In the genomic region with DNA sequence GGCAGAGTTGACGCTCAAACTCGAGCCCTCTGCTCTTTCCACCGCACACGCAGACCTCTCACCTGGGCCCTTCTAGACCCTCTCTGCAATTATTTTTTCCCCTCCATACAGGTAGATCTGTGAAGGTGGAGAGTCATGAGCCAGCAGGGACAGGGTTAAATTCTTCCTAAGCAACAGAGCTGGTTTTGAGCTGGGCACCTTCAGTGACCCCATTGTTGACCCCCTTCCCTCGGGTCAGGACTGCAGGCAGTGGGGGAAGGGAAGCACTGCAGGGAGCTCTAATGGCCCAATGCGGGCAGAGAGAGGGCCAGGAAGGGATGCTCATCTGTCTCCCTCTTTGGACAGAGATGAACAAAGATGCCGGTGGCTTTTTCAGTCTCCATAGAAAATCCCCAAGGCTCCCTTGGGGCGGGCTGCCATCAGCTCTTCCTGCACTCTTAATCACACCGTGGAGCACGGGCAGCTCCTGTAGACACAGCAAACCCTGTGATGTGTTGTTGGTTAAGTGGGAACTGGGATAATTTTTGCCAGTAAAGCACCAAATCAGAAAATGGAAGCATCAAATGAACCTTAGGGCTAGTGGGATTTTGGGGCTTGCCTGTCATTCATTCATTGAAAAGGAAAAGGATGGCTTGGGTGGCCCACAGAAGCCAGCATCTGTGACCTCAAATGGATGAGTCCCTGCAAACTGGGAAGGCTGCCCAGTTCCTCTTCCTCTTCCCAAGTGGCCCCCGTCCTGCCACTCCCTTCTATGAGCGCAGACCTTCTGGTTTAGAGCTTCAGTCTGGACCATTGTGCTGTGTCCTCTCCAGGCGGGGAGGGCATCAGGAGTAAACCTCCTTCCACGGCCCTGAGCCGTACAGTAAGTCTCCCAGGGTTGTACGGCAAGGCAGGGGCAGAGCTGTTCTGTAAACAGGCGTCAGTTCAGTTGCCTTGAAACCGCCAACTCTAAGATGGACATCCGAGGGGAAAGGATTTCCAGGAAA, we compare ENCODE assay signal across 18 cellular contexts. TPM values are rescaled to one million over a fixed set of nuclear protein-coding genes. Genes with fewer than 3 reads are reported as not detected.
DNase-seq lines count a peak whose midpoint lies in the region; ATAC-seq, FAIRE-seq and TF ChIP-seq lines count a peak whose summit lies in the region.
"Had no signal": no experiment of that assay in that cellular context is flagged by ENCODE, and none has a peak within 500 bp of the region (broad histone marks: within the 10 kb centered on the region; RNA-seq: fewer than 3 reads in every experiment).

No MANE protein-coding gene starts in this region.

- no peak overlapping the region for H2AFZ ChIP-seq in HepG2 (ENCODE audit: low read length)

- peaks cover 60% of the 10 kb centered on the region for H3K4me1 ChIP-seq in ectodermal cell (ENCODE audit: control insufficient read depth, insufficient read depth, low read length)
- peaks cover 84% of the 10 kb centered on the region for H3K4me1 ChIP-seq in HepG2 (ENCODE audit: insufficient read depth, low read length)

- TF ChIP-seq POLR2A in HepG2 (IDR thresholded peaks at IDR 0.05; ENCODE audit: insufficient read depth in 1 of 2, low read depth in 2 of 2, low read length in 2 of 2), result no peak

- POLR2A ChIA-PET in HepG2 (lab: Yijun Ruan, JAX), result interaction anchor here (0.9 to 2.6 kb wide), 3 partner anchors 8 to 15 kb away, joined by 3 to 20 read pairs (median 15); no protein-coding TSS in a partner anchor

- CTCF ChIA-PET in HepG2 (lab: Yijun Ruan, JAX; ENCODE audit: low intra/inter-chr PET ratio, low total read pairs), result no interaction called here

- DNase-seq in NCI-H1092 treated with DMSO at 0.1 percent for 48 hours (lab: John Stamatoyannopoulos, UW) (peak; percentile 56), HepG2 (ENCODE audit: low spot score) (peak; percentile 24), T-helper 17 cell (no peak), GOT3 (lab: John Stamatoyannopoulos, UW) (no peak)
- DNase-seq in stimulated activated effector memory CD8-positive, alpha-beta T cell treated with anti-CD3 and anti-CD28 coated beads, Interleukin-12 subunit alpha, Interleukin-12 subunit beta, amount 100 ng/mL, for 72 hours (ENCODE audit: low spot score in 2 of 2), result no peak
- DNase-seq: activated B cell treated with CpG ODN at 0.5 μM for 24 hours; activated CD8-positive, alpha-beta memory T cell treated with anti-CD3 and anti-CD28 coated beads, Interleukin-2, amount 50 U/mL, for 48 hours; CD4-positive, alpha-beta T cell; cortex of kidney; NCI-H187 treated with DMSO at 0.1 percent for 48 hours; NK-92 treated with Interleukin-12 subunit alpha and Interleukin-12 subunit beta, amount 100 ng/mL, for 24 hours had no signal

- ATAC-seq in HepG2, result peak; percentile 34
- no peak for ATAC-seq in stimulated activated effector memory CD8-positive, alpha-beta T cell treated with anti-CD3 and anti-CD28 coated beads, Interleukin-12 subunit alpha, Interleukin-12 subunit beta, amount 100 ng/mL, for 72 hours
- ATAC-seq in T-helper 17 cell, result no peak
- no peak for ATAC-seq in HG02678 (IDR thresholded peaks at IDR 0.05; ENCODE audit: unreplicated experiment)
- no peak for ATAC-seq in HG03571 (IDR thresholded peaks at IDR 0.05; ENCODE audit: unreplicated experiment)
- ATAC-seq: K562 had no signal

- no peaks in the 10 kb centered on the region for H3K9me3 Mint-ChIP-seq in stimulated activated effector memory CD8-positive, alpha-beta T cell treated with anti-CD3 and anti-CD28 coated beads, Interleukin-12 subunit alpha, Interleukin-12 subunit beta, amount 100 ng/mL, for 72 hours
- H3K9me3 Mint-ChIP-seq: activated B cell treated with CpG ODN at 0.5 μM for 24 hours; CD4-positive, alpha-beta T cell had no signal

- intact Hi-C loops in HepG2 (cut with micrococcal nuclease; ENCODE audit: unreplicated experiment), result no loop called here

- H3K27me3 ChIP-seq in ectodermal cell (ENCODE audit: control insufficient read depth, insufficient read depth, low read length, poor library complexity, severe bottlenecking) (no peaks in the 10 kb centered on the region), HepG2 (ENCODE audit: control insufficient read depth in 1 of 2, insufficient read depth in 2 of 2, low read length in 2 of 2) (no peaks in the 10 kb centered on the region)
- H3K27me3 ChIP-seq: suprapubic skin had no signal

- peaks cover 4% of the 10 kb centered on the region for H3K36me3 Mint-ChIP-seq in stimulated activated effector memory CD8-positive, alpha-beta T cell treated with anti-CD3 and anti-CD28 coated beads, Interleukin-12 subunit alpha, Interleukin-12 subunit beta, amount 100 ng/mL, for 72 hours
- peaks cover 3% of the 10 kb centered on the region for H3K36me3 Mint-ChIP-seq in T-helper 17 cell (ENCODE audit: low read depth)

- WGBS in ectodermal cell, 2 experiments, result 43 to 44% methylated on average over 19 of the region's 19 CpGs
- 60% methylated on average over 15 of the region's 19 CpGs for WGBS in HepG2 (ENCODE audit: low lambda C conversion rate)

- peak overlapping the region; percentile 72 for H3K27ac ChIP-seq in ectodermal cell (ENCODE audit: insufficient read depth, low read depth, low read length, poor library complexity, severe bottlenecking)
- H3K27ac ChIP-seq in HepG2 (ENCODE audit: extremely low read length, insufficient read depth, low read length), result peak overlapping the region; percentile 70
- H3K27ac ChIP-seq: SK-N-MC, suprapubic skin had no signal

- TF ChIP-seq RAD21 in HepG2 (CRISPR knock-in tag; IDR thresholded peaks at IDR 0.05), result no peak

- peaks cover 40% of the 10 kb centered on the region for H3K4me1 Mint-ChIP-seq in stimulated activated effector memory CD8-positive, alpha-beta T cell treated with anti-CD3 and anti-CD28 coated beads, Interleukin-12 subunit alpha, Interleukin-12 subunit beta, amount 100 ng/mL, for 72 hours
- peaks cover 13% of the 10 kb centered on the region for H3K4me1 Mint-ChIP-seq in T-helper 17 cell
- H3K4me1 Mint-ChIP-seq: activated B cell treated with CpG ODN at 0.5 μM for 24 hours had no signal

- no peak for FAIRE-seq in HepG2 (lab: Jason Lieb, UNC)
- FAIRE-seq: K562 had no signal

- 0 out of 2 replicates have a peak, but pooled peaks cover 2% of the 10 kb centered on the region for H4K20me1 ChIP-seq in HepG2 (ENCODE audit: insufficient read depth, low read length)

- peak overlapping the region; percentile 8 for H3K4me3 ChIP-seq in ectodermal cell (ENCODE audit: insufficient read depth, low read depth, low read length)
- peak overlapping the region in 2 of 3 experiments; percentile 8 to 51; a peak in 1 of 6 replicates for H3K4me3 ChIP-seq in HepG2 (replicated peaks in 1 of 3; ENCODE audit: insufficient read depth in 1 of 3, low read depth in 2 of 3, low read length in 3 of 3)
- H3K4me3 ChIP-seq: K562, skin epidermis, suprapubic skin had no signal

- peak overlapping the region; percentile 81 for H3K4me2 ChIP-seq in HepG2 (ENCODE audit: low read depth, low read length)

- peak overlapping the region; percentile 48 for H3K27ac Mint-ChIP-seq in stimulated activated effector memory CD8-positive, alpha-beta T cell treated with anti-CD3 and anti-CD28 coated beads, Interleukin-12 subunit alpha, Interleukin-12 subunit beta, amount 100 ng/mL, for 72 hours
- H3K27ac Mint-ChIP-seq in T-helper 17 cell, result no peak overlapping the region
- H3K27ac Mint-ChIP-seq: activated B cell treated with CpG ODN at 0.5 μM for 24 hours; CD4-positive, alpha-beta T cell had no signal

- H3K79me2 ChIP-seq in HepG2 (ENCODE audit: insufficient read depth, low read length), result peaks cover 82% of the 10 kb centered on the region

- in situ Hi-C loops in HepG2 (cut with HindIII; ENCODE audit: extremely low pct_ligation_motif_present, low pct_unique_long_range_greater_than_20kb), result no loop called here

- no peaks in the 10 kb centered on the region for H3K36me3 ChIP-seq in ectodermal cell (ENCODE audit: control insufficient read depth, insufficient read depth, low read length)
- no peaks in the 10 kb centered on the region; a peak in 1 of 5 replicates for H3K36me3 ChIP-seq in HepG2 (replicated peaks in 1 of 2; ENCODE audit: control insufficient read depth in 1 of 2, insufficient read depth in 2 of 2, low read length in 2 of 2)
- H3K36me3 ChIP-seq: suprapubic skin had no signal

- H3K4me3 Mint-ChIP-seq in stimulated activated effector memory CD8-positive, alpha-beta T cell treated with anti-CD3 and anti-CD28 coated beads, Interleukin-12 subunit alpha, Interleukin-12 subunit beta, amount 100 ng/mL, for 72 hours, result no peak overlapping the region
- H3K4me3 Mint-ChIP-seq in T-helper 17 cell, result no peak overlapping the region
- H3K4me3 Mint-ChIP-seq: activated B cell treated with CpG ODN at 0.5 μM for 24 hours; CD4-positive, alpha-beta T cell had no signal

- H3K9me3 ChIP-seq in ectodermal cell (ENCODE audit: control insufficient read depth, low read length), result no peaks in the 10 kb centered on the region
- H3K9me3 ChIP-seq in HepG2 (ENCODE audit: low read length), result no peaks in the 10 kb centered on the region
- no peaks in the 10 kb centered on the region for H3K9me3 ChIP-seq in T-helper 17 cell (ENCODE audit: control insufficient read depth, low read length, poor library complexity, severe bottlenecking)
- H3K9me3 ChIP-seq: suprapubic skin had no signal

- H3K9ac ChIP-seq in HepG2 (ENCODE audit: insufficient read depth, low read depth, low read length), result peak overlapping the region; percentile 46; the same call in 1 of the 2 replicates

- BruUV-seq in HepG2 (replicated peaks; lab: Mats Ljungman, UMichigan), result no TSS peak

- TF ChIP-seq CTCF in HepG2 (CRISPR knock-in tag; IDR thresholded peaks at IDR 0.05), result no peak

- TF ChIP-seq EP300 in HepG2 (IDR thresholded peaks at IDR 0.05; ENCODE audit: low read depth in 2 of 2, low read length in 2 of 2), result no peak
- TF ChIP-seq EP300 in HepG2 (CRISPR knock-in tag; IDR thresholded peaks at IDR 0.05; ENCODE audit: borderline replicate concordance), result no peak

- H3K27me3 Mint-ChIP-seq in T-helper 17 cell, result peaks cover 13% of the 10 kb centered on the region
- H3K27me3 Mint-ChIP-seq: CD4-positive, alpha-beta T cell had no signal

RNA-seq across cellular contexts. Expression of gene SOX13, which starts 21.6 kb away (rescaled TPM):
- polyA plus RNA-seq in ectodermal cell (2013, experiment 1 of 4), result 67.1 TPM
- 66.2 TPM for polyA plus RNA-seq in ectodermal cell (2013, experiment 2 of 4)
- 62.6 TPM for polyA plus RNA-seq in ectodermal cell (2013, experiment 3 of 4)
- polyA plus RNA-seq in ectodermal cell (2013, experiment 4 of 4), result 68.2 TPM
- total RNA-seq in HepG2 (2016; rRNA removed; fragmentation: Illumina TruSeq; extraction: Trizol) (9.3 and 13.3 TPM in 2 replicates), T-helper 17 cell (1 to 10 TPM; 1.3 to 6.3 TPM)
- total RNA-seq in HepG2 (2016; cell fraction: cytosol; rRNA removed; fragmentation: Illumina TruSeq; extraction: Trizol; ENCODE audit: low read depth), result 19.4 and 23.0 TPM in 2 replicates
- 9.5 and 12.4 TPM in 2 replicates for total RNA-seq in HepG2 (2016; cell fraction: insoluble cytoplasmic fraction; rRNA removed; fragmentation: Illumina TruSeq; extraction: Trizol)
- 7.5 and 8.0 TPM in 2 replicates for total RNA-seq in HepG2 (2016; cell fraction: membrane; rRNA removed; fragmentation: Illumina TruSeq; extraction: Trizol)
- 11.8 and 12.5 TPM in 2 replicates for total RNA-seq in HepG2 (2016; cell fraction: nucleus; rRNA removed; fragmentation: Illumina TruSeq; extraction: Trizol)
- 15.8 and 19.0 TPM in 2 replicates for polyA plus RNA-seq in HepG2 (2011; rRNA removed)
- 11.5 and 12.7 TPM in 2 replicates for polyA plus RNA-seq in HepG2 (2011; cell fraction: cytosol; rRNA removed)
- polyA plus RNA-seq in HepG2 (2011; cell fraction: nucleus; rRNA removed), result 51.5 and 56.0 TPM in 2 replicates
- 12.2 and 14.5 TPM in 2 replicates for polyA plus RNA-seq in HepG2 (2012)
- 1.2 and 1.3 TPM in 2 replicates for polyA plus RNA-seq in HepG2 (2016; cell fraction: cytosol; fragmentation: Illumina TruSeq; extraction: Trizol; ENCODE audit: low read depth)
- 12.0 and 16.7 TPM in 2 replicates for polyA plus RNA-seq in HepG2 (2016; cell fraction: insoluble cytoplasmic fraction; fragmentation: Illumina TruSeq; extraction: Trizol; ENCODE audit: low read depth)
- polyA plus RNA-seq in HepG2 (2016; cell fraction: membrane; fragmentation: Illumina TruSeq; extraction: Trizol; ENCODE audit: low read depth), result 3.4 and 3.9 TPM in 2 replicates
- polyA plus RNA-seq in HepG2 (2016; cell fraction: nucleus; fragmentation: Illumina TruSeq; extraction: Trizol; ENCODE audit: insufficient read depth, low read depth), result 29.9 and 34.7 TPM in 2 replicates
- 50.6 and 65.9 TPM in 2 replicates for polyA minus RNA-seq in HepG2 (2011; rRNA and poly(A)+ RNA removed; ENCODE audit: low replicate concordance)
- polyA minus RNA-seq in HepG2 (2011; cell fraction: cytosol; rRNA and poly(A)+ RNA removed), result 12.0 and 12.7 TPM in 2 replicates
- 40.8 and 41.1 TPM in 2 replicates for polyA minus RNA-seq in HepG2 (2011; cell fraction: nucleus; rRNA and poly(A)+ RNA removed)
- total RNA-seq: activated B cell treated with CpG ODN at 0.5 μM for 24 hours had no signal

RNA-seq across cellular contexts. Expression of gene ETNK2, which starts 57.3 kb away (rescaled TPM):
- 11.4 TPM for polyA plus RNA-seq in ectodermal cell (2013, experiment 1 of 4)
- polyA plus RNA-seq in ectodermal cell (2013, experiment 2 of 4), result 12.4 TPM
- 9.3 TPM for polyA plus RNA-seq in ectodermal cell (2013, experiment 3 of 4)
- polyA plus RNA-seq in ectodermal cell (2013, experiment 4 of 4), result 9.4 TPM
- 35.3 and 42.8 TPM in 2 replicates for total RNA-seq in HepG2 (2016; rRNA removed; fragmentation: Illumina TruSeq; extraction: Trizol)
- total RNA-seq in HepG2 (2016; cell fraction: cytosol; rRNA removed; fragmentation: Illumina TruSeq; extraction: Trizol; ENCODE audit: low read depth), result 44.9 and 55.4 TPM in 2 replicates
- total RNA-seq in HepG2 (2016; cell fraction: insoluble cytoplasmic fraction; rRNA removed; fragmentation: Illumina TruSeq; extraction: Trizol), result 31.7 and 40.5 TPM in 2 replicates
- total RNA-seq in HepG2 (2016; cell fraction: membrane; rRNA removed; fragmentation: Illumina TruSeq; extraction: Trizol), result 91.7 and 102 TPM in 2 replicates
- total RNA-seq in HepG2 (2016; cell fraction: nucleus; rRNA removed; fragmentation: Illumina TruSeq; extraction: Trizol), result 18.1 and 22.1 TPM in 2 replicates
- 15.5 and 23.4 TPM in 2 replicates for polyA plus RNA-seq in HepG2 (2011; rRNA removed)
- polyA plus RNA-seq in HepG2 (2011; cell fraction: cytosol; rRNA removed), result 13.9 and 23.8 TPM in 2 replicates
- 5.6 and 10.0 TPM in 2 replicates for polyA plus RNA-seq in HepG2 (2011; cell fraction: nucleus; rRNA removed)
- polyA plus RNA-seq in HepG2 (2012), result 18.2 and 18.3 TPM in 2 replicates
- polyA plus RNA-seq in HepG2 (2016; cell fraction: cytosol; fragmentation: Illumina TruSeq; extraction: Trizol; ENCODE audit: low read depth), result 63.9 and 73.6 TPM in 2 replicates
- polyA plus RNA-seq in HepG2 (2016; cell fraction: insoluble cytoplasmic fraction; fragmentation: Illumina TruSeq; extraction: Trizol; ENCODE audit: low read depth), result 38.8 and 47.8 TPM in 2 replicates
- 98.0 and 100 TPM in 2 replicates for polyA plus RNA-seq in HepG2 (2016; cell fraction: membrane; fragmentation: Illumina TruSeq; extraction: Trizol; ENCODE audit: low read depth)
- 24.8 and 26.8 TPM in 2 replicates for polyA plus RNA-seq in HepG2 (2016; cell fraction: nucleus; fragmentation: Illumina TruSeq; extraction: Trizol; ENCODE audit: insufficient read depth, low read depth)
- polyA minus RNA-seq in HepG2 (2011; rRNA and poly(A)+ RNA removed; ENCODE audit: low replicate concordance), result 1.9 and 16.9 TPM in 2 replicates
- polyA minus RNA-seq in HepG2 (2011; cell fraction: cytosol; rRNA and poly(A)+ RNA removed), result 6.6 and 10.3 TPM in 2 replicates
- 4.9 and 9.0 TPM in 2 replicates for polyA minus RNA-seq in HepG2 (2011; cell fraction: nucleus; rRNA and poly(A)+ RNA removed)
- total RNA-seq in T-helper 17 cell, result 10 to 100 TPM in 1 of 2 donors, 1 to 10 TPM in 1; 8.9 to 12.7 TPM

Comparison
In these comparisons a context has a peak if more than half of its experiments do, and no peak if none do; other contexts are left out.
1. DNase-seq: peak in NCI-H1092 treated with DMSO at 0.1 percent for 48 hours (single experiment) and HepG2 (single experiment); none in stimulated activated effector memory CD8-positive, alpha-beta T cell treated with anti-CD3 and anti-CD28 coated beads, Interleukin-12 subunit alpha, Interleukin-12 subunit beta, amount 100 ng/mL, for 72 hours (0 of 2), T-helper 17 cell (0 of 3) and GOT3 (single experiment).